In genomic region chr13:46211116-46211515, GRCh38 we compare ENCODE assay signal across 8 cellular contexts. TPM values are rescaled to one million over a fixed set of nuclear protein-coding genes. Genes with fewer than 3 reads are reported as not detected.
A peak's percentile ranks its signal among the peaks of the same experiment; 100 is the strongest.
DNase-seq lines count a peak whose midpoint lies in the region; ATAC-seq, FAIRE-seq and TF ChIP-seq lines count a peak whose summit lies in the region.

No MANE protein-coding gene starts in this region.

- CTCF ChIA-PET in activated CD8-positive, alpha-beta T cell treated with anti-CD3 and anti-CD28 coated beads, Interleukin-2, amount 10 ng/mL, durations not matched to agents 7 days and 5 days (lab: Charles Lee) = interaction anchor here (0.7 to 2.2 kb wide), 15 partner anchors 9 to 110 kb away, joined by 4 to 12 read pairs (median 6); partner anchors contain the start of gene LCP1

- H3K36me3 Mint-ChIP-seq in activated CD8-positive, alpha-beta T cell treated with anti-CD3 and anti-CD28 coated beads, Interleukin-2, amount 10 ng/mL, durations not matched to agents 7 days and 5 days (ENCODE audit: low read depth) = peaks cover 8% of the 10 kb centered on the region

- peak overlapping the region; percentile 17 for H3K9ac ChIP-seq in rectal smooth muscle tissue (ENCODE audit: low read length)

- DNase-seq in CD1c-positive myeloid dendritic cell (ENCODE audit: extremely low spot score) (peak; percentile 51), MV-4-11 (lab: John Stamatoyannopoulos, UW) (peak; percentile 36), fibroblast of villous mesenchyme (ENCODE audit: low read depth) (no peak), D721Med (ENCODE audit: insufficient read length, low spot score) (no peak)
- peak; percentile 73 for DNase-seq in activated CD8-positive, alpha-beta T cell treated with anti-CD3 and anti-CD28 coated beads, Interleukin-2, amount 10 ng/mL, durations not matched to agents 7 days and 5 days

- no peaks in the 10 kb centered on the region for H3K27me3 ChIP-seq in rectal smooth muscle tissue (ENCODE audit: control insufficient read depth, insufficient read depth, low read length)

- H3K4me1 ChIP-seq in rectal smooth muscle tissue (ENCODE audit: control insufficient read depth, insufficient read depth, low read length) = no peaks in the 10 kb centered on the region

- TF ChIP-seq CTCF in fibroblast of villous mesenchyme (IDR thresholded peaks at IDR 0.05; ENCODE audit: insufficient read depth, low read depth, low read length) (no peak), D721Med (IDR thresholded peaks at IDR 0.05; ENCODE audit: insufficient read depth, missing control alignments) (no peak)

- ATAC-seq in GM19452 (IDR thresholded peaks at IDR 0.05; ENCODE audit: unreplicated experiment) (peak; percentile 19), GM21526 (IDR thresholded peaks at IDR 0.05; ENCODE audit: low FRiP score, unreplicated experiment) (no peak)
- peak; percentile 70 for ATAC-seq in activated CD8-positive, alpha-beta T cell treated with anti-CD3 and anti-CD28 coated beads, Interleukin-2, amount 10 ng/mL, durations not matched to agents 7 days and 5 days

- H3K27ac ChIP-seq in rectal smooth muscle tissue (ENCODE audit: low read depth, low read length) = no peak overlapping the region

- no peaks in the 10 kb centered on the region for H3K36me3 ChIP-seq in rectal smooth muscle tissue (ENCODE audit: control insufficient read depth, insufficient read depth, low read length)

- peak overlapping the region; percentile 88 for H3K4me3 Mint-ChIP-seq in activated CD8-positive, alpha-beta T cell treated with anti-CD3 and anti-CD28 coated beads, Interleukin-2, amount 10 ng/mL, durations not matched to agents 7 days and 5 days

- POLR2A ChIA-PET in activated CD8-positive, alpha-beta T cell treated with anti-CD3 and anti-CD28 coated beads, Interleukin-2, amount 10 ng/mL, durations not matched to agents 7 days and 5 days (lab: Charles Lee) = interaction anchor here (0.9 to 2.1 kb wide), 12 partner anchors 9 to 110 kb away, joined by 3 to 20 read pairs (median 4); partner anchors contain the start of gene LCP1

- peak overlapping the region; percentile 93 for H3K27ac Mint-ChIP-seq in activated CD8-positive, alpha-beta T cell treated with anti-CD3 and anti-CD28 coated beads, Interleukin-2, amount 10 ng/mL, durations not matched to agents 7 days and 5 days

- peaks cover 45% of the 10 kb centered on the region for H3K4me1 Mint-ChIP-seq in activated CD8-positive, alpha-beta T cell treated with anti-CD3 and anti-CD28 coated beads, Interleukin-2, amount 10 ng/mL, durations not matched to agents 7 days and 5 days (ENCODE audit: low read depth)

- H3K9me3 Mint-ChIP-seq in activated CD8-positive, alpha-beta T cell treated with anti-CD3 and anti-CD28 coated beads, Interleukin-2, amount 10 ng/mL, durations not matched to agents 7 days and 5 days (ENCODE audit: insufficient read depth) = no peaks in the 10 kb centered on the region

- H3K27me3 Mint-ChIP-seq in activated CD8-positive, alpha-beta T cell treated with anti-CD3 and anti-CD28 coated beads, Interleukin-2, amount 10 ng/mL, durations not matched to agents 7 days and 5 days (ENCODE audit: low read depth) = no peaks in the 10 kb centered on the region

- no peak for FAIRE-seq in D721Med (lab: Jason Lieb, UNC)

- H3K4me3 ChIP-seq in fibroblast of villous mesenchyme (ENCODE audit: low read depth, low read length) (peak overlapping the region; percentile 57), rectal smooth muscle tissue (ENCODE audit: low read length) (peak overlapping the region; percentile 47)

RNA-seq across cellular contexts. Expression of gene LRRC63, which starts 0.6 kb away (rescaled TPM):
- total RNA-seq in activated CD8-positive, alpha-beta T cell treated with anti-CD3 and anti-CD28 coated beads, Interleukin-2, amount 10 ng/mL, durations not matched to agents 7 days and 5 days = 1 to 10 TPM; 1.7 to 2.2 TPM
- total RNA-seq in fibroblast of villous mesenchyme = under 0.01 TPM in 1 of 2 replicates, not detected in the other

RNA-seq across cellular contexts. Expression of gene LCP1, which starts 29.1 kb away (rescaled TPM):
- 1,000 to 10,000 TPM; 1,296 to 1,321 TPM for total RNA-seq in activated CD8-positive, alpha-beta T cell treated with anti-CD3 and anti-CD28 coated beads, Interleukin-2, amount 10 ng/mL, durations not matched to agents 7 days and 5 days
- total RNA-seq in fibroblast of villous mesenchyme = 17.7 and 44.9 TPM in 2 replicates

Comparison
In these comparisons a context has a peak if more than half of its experiments do, and no peak if none do; other contexts are left out.
1. DNase-seq: peak in CD1c-positive myeloid dendritic cell (single experiment), MV-4-11 (single experiment) and activated CD8-positive, alpha-beta T cell treated with anti-CD3 and anti-CD28 coated beads, Interleukin-2, amount 10 ng/mL, durations not matched to agents 7 days and 5 days (single experiment); none in fibroblast of villous mesenchyme (single experiment) and D721Med (single experiment).
2. RNA of gene LCP1, which starts 29.1 kb away (total RNA-seq): 1,296 to 1,321 TPM in activated CD8-positive, alpha-beta T cell treated with anti-CD3 and anti-CD28 coated beads, Interleukin-2, amount 10 ng/mL, durations not matched to agents 7 days and 5 days; 17.7 to 44.9 TPM in fibroblast of villous mesenchyme; every median in the first group is over 10 times any median in the second.